In genomic region chr13:65454403-65454802, GRCh38 we compare ENCODE assay signal across 31 cellular contexts.
"Had no signal": no experiment of that assay in that cellular context is flagged by ENCODE, and none has a peak within 500 bp of the region (broad histone marks: within the 10 kb centered on the region; RNA-seq: fewer than 3 reads in every experiment).

No MANE protein-coding gene starts in this region.

- H3K27me3 Mint-ChIP-seq: dendritic cell treated with granulocyte-macrophage colony-stimulating factor and Interleukin-4, amounts not matched to agents 40 ng/mL and 50 ng/mL, for 4 days; memory B cell; naive B cell; natural killer cell treated with Interleukin-12 subunit alpha and Interleukin-12 subunit beta and Interleukin-15 and Interleukin-18, amount 100 ng/mL, for 72 hours; stimulated activated naive CD8-positive, alpha-beta T cell treated with anti-CD3 and anti-CD28 coated beads, Interleukin-15, amount 100 ng/mL, for 72 hours had no signal

- FAIRE-seq: endothelial cell of umbilical vein, keratinocyte, pancreas, small intestine had no signal

- H3K27ac Mint-ChIP-seq: dendritic cell treated with granulocyte-macrophage colony-stimulating factor and Interleukin-4, amounts not matched to agents 40 ng/mL and 50 ng/mL, for 4 days; memory B cell; naive B cell; natural killer cell treated with Interleukin-12 subunit alpha and Interleukin-12 subunit beta and Interleukin-15 and Interleukin-18, amount 100 ng/mL, for 72 hours; stimulated activated naive CD8-positive, alpha-beta T cell treated with anti-CD3 and anti-CD28 coated beads, Interleukin-15, amount 100 ng/mL, for 72 hours had no signal

- H3K9me3 ChIP-seq: colonic mucosa, esophagus squamous epithelium, gastrocnemius medialis, lower lobe of right lung, neutrophil, pancreas, right lobe of liver, suprapubic skin, transverse colon, upper lobe of right lung, uterus had no signal

- DNase-seq: colonic mucosa; effector memory CD4-positive, alpha-beta T cell; erythroblast; esophagus squamous epithelium; gastrocnemius medialis; head of caudate nucleus; left ventricle myocardium superior; lower lobe of right lung; mucosa of descending colon; naive B cell; pancreas; retina; right lobe of liver; small intestine; stimulated activated CD4-positive, alpha-beta T cell treated with anti-CD3 and anti-CD28 coated beads, Interleukin-1b, Interleukin-23, amount 100 ng/mL, for 48 hours; stimulated activated CD4-positive, alpha-beta T cell treated with anti-CD3 and anti-CD28 coated beads, Interleukin-4, amount 100 ng/mL, for 1 hour; stimulated activated CD8-positive, alpha-beta memory T cell treated with anti-CD3 and anti-CD28 coated beads, Interleukin-4, amount 100 ng/mL, for 48 hours; stimulated activated naive CD4-positive, alpha-beta T cell; stimulated activated naive CD8-positive, alpha-beta T cell treated with anti-CD3 and anti-CD28 coated beads, Interleukin-15, amount 100 ng/mL, for 72 hours; transverse colon; upper lobe of right lung; uterus had no signal

- H3K9me3 Mint-ChIP-seq: natural killer cell treated with Interleukin-12 subunit alpha and Interleukin-12 subunit beta and Interleukin-15 and Interleukin-18, amount 100 ng/mL, for 72 hours; neural crest cell had no signal

- H3K4me1 ChIP-seq: colonic mucosa, esophagus squamous epithelium, gastrocnemius medialis, lower lobe of right lung, pancreas, right lobe of liver, suprapubic skin, transverse colon, upper lobe of right lung, uterus had no signal

- H3K4me3 ChIP-seq: colonic mucosa, esophagus squamous epithelium, gastrocnemius medialis, lower lobe of right lung, mucosa of descending colon, pancreas, right lobe of liver, suprapubic skin, transverse colon, upper lobe of right lung, uterus had no signal

- H3K36me3 ChIP-seq: colonic mucosa, esophagus squamous epithelium, gastrocnemius medialis, lower lobe of right lung, neutrophil, pancreas, right lobe of liver, suprapubic skin, transverse colon, upper lobe of right lung, uterus had no signal

- H3K27me3 ChIP-seq: colonic mucosa, esophagus squamous epithelium, gastrocnemius medialis, neutrophil, pancreas, right lobe of liver, suprapubic skin, transverse colon, upper lobe of right lung, uterus had no signal

- H3K27ac ChIP-seq: colonic mucosa, esophagus squamous epithelium, gastrocnemius medialis, lower lobe of right lung, neutrophil, pancreas, right lobe of liver, suprapubic skin, transverse colon, upper lobe of right lung, uterus had no signal

- H3K4me3 Mint-ChIP-seq: dendritic cell treated with granulocyte-macrophage colony-stimulating factor and Interleukin-4, amounts not matched to agents 40 ng/mL and 50 ng/mL, for 4 days; memory B cell; mesothelial cell of epicardium; naive B cell; natural killer cell treated with Interleukin-12 subunit alpha and Interleukin-12 subunit beta and Interleukin-15 and Interleukin-18, amount 100 ng/mL, for 72 hours; neural crest cell; stimulated activated naive CD8-positive, alpha-beta T cell treated with anti-CD3 and anti-CD28 coated beads, Interleukin-15, amount 100 ng/mL, for 72 hours had no signal

- ATAC-seq: gastrocnemius medialis; left ventricle myocardium superior; lower lobe of right lung; mucosa of descending colon; natural killer cell treated with Interleukin-12 subunit alpha and Interleukin-12 subunit beta and Interleukin-15 and Interleukin-18, amount 100 ng/mL, for 72 hours; pancreas; right lobe of liver; stimulated activated naive CD8-positive, alpha-beta T cell treated with anti-CD3 and anti-CD28 coated beads, Interleukin-15, amount 100 ng/mL, for 72 hours; upper lobe of right lung had no signal

- H3K36me3 Mint-ChIP-seq: memory B cell; naive B cell; natural killer cell treated with Interleukin-12 subunit alpha and Interleukin-12 subunit beta and Interleukin-15 and Interleukin-18, amount 100 ng/mL, for 72 hours had no signal

- H3K4me1 Mint-ChIP-seq: memory B cell; naive B cell; neural crest cell; stimulated activated naive CD8-positive, alpha-beta T cell treated with anti-CD3 and anti-CD28 coated beads, Interleukin-15, amount 100 ng/mL, for 72 hours had no signal
